In the genomic region with DNA sequence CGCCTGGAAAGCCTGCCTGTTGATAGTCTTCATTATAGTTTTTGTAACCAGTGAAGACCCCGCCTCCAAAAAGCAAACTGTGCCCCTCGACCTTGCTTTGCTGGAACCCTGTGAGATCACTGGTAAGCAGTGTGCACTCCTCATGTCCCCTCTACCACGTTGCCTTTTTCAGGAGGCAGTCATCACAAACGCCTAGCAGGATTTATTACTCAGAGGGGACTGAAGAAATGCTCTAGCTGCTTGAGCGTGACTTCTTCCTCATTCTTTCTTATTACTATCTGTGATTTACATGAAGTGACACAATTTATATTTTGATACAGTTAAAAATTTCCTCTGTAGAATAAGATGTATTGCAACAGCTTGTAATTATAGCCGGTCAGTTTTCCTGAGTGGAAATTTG, we compare ENCODE assay signal across 34 cellular contexts. TPM values are rescaled to one million over a fixed set of nuclear protein-coding genes. Genes with fewer than 3 reads are reported as not detected.
"Had no signal": no experiment of that assay in that cellular context is flagged by ENCODE, and none has a peak within 500 bp of the region (broad histone marks: within the 10 kb centered on the region; RNA-seq: fewer than 3 reads in every experiment).

No MANE protein-coding gene starts in this region.

- H3K4me1 Mint-ChIP-seq: activated CD4-positive, alpha-beta T cell treated with anti-CD3 and anti-CD28 coated beads for 36 hours; activated CD4-positive, alpha-beta T cell treated with anti-CD3 and anti-CD28 coated beads, Interleukin-2, amount 10 ng/mL, durations not matched to agents 24 days and 14 days; activated CD8-positive, alpha-beta memory T cell treated with anti-CD3 and anti-CD28 coated beads, Interleukin-2, amount 10 ng/mL, durations not matched to agents 7 days and 5 days; activated naive CD4-positive, alpha-beta T cell treated with anti-CD3 and anti-CD28 coated beads, Interleukin-2, amount 10 ng/mL, durations not matched to agents 7 days and 5 days; activated naive CD8-positive, alpha-beta T cell treated with anti-CD3 and anti-CD28 coated beads, Interleukin-2, amount 10 ng/mL, durations not matched to agents 7 days and 5 days had no signal

- H3K4me3 ChIP-seq: ascending aorta, breast epithelium, cardiac muscle cell, colonic mucosa, esophagus muscularis mucosa, gastroesophageal sphincter, heart right ventricle had no signal

- H3K4me3 Mint-ChIP-seq: activated CD4-positive, alpha-beta memory T cell treated with anti-CD3 and anti-CD28 coated beads for 36 hours; activated CD4-positive, alpha-beta T cell treated with anti-CD3 and anti-CD28 coated beads for 36 hours; activated CD4-positive, alpha-beta T cell treated with anti-CD3 and anti-CD28 coated beads, Interleukin-2, amount 10 ng/mL, durations not matched to agents 24 days and 14 days; activated CD8-positive, alpha-beta memory T cell treated with anti-CD3 and anti-CD28 coated beads, Interleukin-2, amount 10 ng/mL, durations not matched to agents 7 days and 5 days; activated CD8-positive, alpha-beta T cell treated with anti-CD3 and anti-CD28 coated beads, Interleukin-2, amount 10 ng/mL, durations not matched to agents 7 days and 5 days; activated naive CD4-positive, alpha-beta T cell treated with anti-CD3 and anti-CD28 coated beads, Interleukin-2, amount 10 ng/mL, durations not matched to agents 7 days and 5 days; activated naive CD8-positive, alpha-beta T cell treated with anti-CD3 and anti-CD28 coated beads, Interleukin-2, amount 10 ng/mL, durations not matched to agents 7 days and 5 days; activated T-cell treated with anti-CD3 and anti-CD28 coated beads, Interleukin-2, amount 50 U/mL, for 24 hours; activated T-cell treated with anti-CD3 and anti-CD28 coated beads, Interleukin-2, amount 50 U/mL, for 72 hours; brain; endodermal cell had no signal

- H3K27ac ChIP-seq: ascending aorta, breast epithelium, cardiac muscle cell, colonic mucosa, esophagus muscularis mucosa, foreskin keratinocyte, gastroesophageal sphincter, heart right ventricle had no signal

- H3K4me1 ChIP-seq: ascending aorta, breast epithelium, colonic mucosa, esophagus muscularis mucosa, foreskin keratinocyte, gastroesophageal sphincter had no signal

- H3K36me3 Mint-ChIP-seq: activated CD4-positive, alpha-beta memory T cell treated with anti-CD3 and anti-CD28 coated beads for 36 hours; activated CD8-positive, alpha-beta memory T cell treated with anti-CD3 and anti-CD28 coated beads, Interleukin-2, amount 10 ng/mL, durations not matched to agents 7 days and 5 days; activated naive CD4-positive, alpha-beta T cell treated with anti-CD3 and anti-CD28 coated beads, Interleukin-2, amount 10 ng/mL, durations not matched to agents 7 days and 5 days; activated naive CD4-positive, alpha-beta T cell treated with anti-CD3 and anti-CD28 coated beads, Interleukin-2, amount 50 U/mL, for 72 hours; activated naive CD8-positive, alpha-beta T cell treated with anti-CD3 and anti-CD28 coated beads, Interleukin-2, amount 10 ng/mL, durations not matched to agents 7 days and 5 days; brain had no signal

- H3K36me3 ChIP-seq: ascending aorta, breast epithelium, cardiac muscle cell, colonic mucosa, esophagus muscularis mucosa, gastroesophageal sphincter, heart right ventricle had no signal

- H3K27me3 ChIP-seq: ascending aorta, breast epithelium, cardiac muscle cell, colonic mucosa, foreskin keratinocyte had no signal

- H3K27ac Mint-ChIP-seq: activated CD4-positive, alpha-beta memory T cell treated with anti-CD3 and anti-CD28 coated beads for 36 hours; activated CD4-positive, alpha-beta T cell treated with anti-CD3 and anti-CD28 coated beads for 36 hours; activated CD4-positive, alpha-beta T cell treated with anti-CD3 and anti-CD28 coated beads, Interleukin-2, amount 10 ng/mL, durations not matched to agents 24 days and 14 days; activated CD8-positive, alpha-beta memory T cell treated with anti-CD3 and anti-CD28 coated beads, Interleukin-2, amount 10 ng/mL, durations not matched to agents 7 days and 5 days; activated CD8-positive, alpha-beta T cell treated with anti-CD3 and anti-CD28 coated beads, Interleukin-2, amount 10 ng/mL, durations not matched to agents 7 days and 5 days; activated naive CD4-positive, alpha-beta T cell treated with anti-CD3 and anti-CD28 coated beads, Interleukin-2, amount 10 ng/mL, durations not matched to agents 7 days and 5 days; activated naive CD4-positive, alpha-beta T cell treated with anti-CD3 and anti-CD28 coated beads, Interleukin-2, amount 50 U/mL, for 72 hours; activated naive CD8-positive, alpha-beta T cell treated with anti-CD3 and anti-CD28 coated beads, Interleukin-2, amount 10 ng/mL, durations not matched to agents 7 days and 5 days; activated T-cell treated with anti-CD3 and anti-CD28 coated beads, Interleukin-2, amount 50 U/mL, for 24 hours; activated T-cell treated with anti-CD3 and anti-CD28 coated beads, Interleukin-2, amount 50 U/mL, for 72 hours; brain; endodermal cell had no signal

- H3K9me3 Mint-ChIP-seq: activated CD4-positive, alpha-beta memory T cell treated with anti-CD3 and anti-CD28 coated beads for 36 hours; activated CD4-positive, alpha-beta T cell treated with anti-CD3 and anti-CD28 coated beads, Interleukin-2, amount 10 ng/mL, durations not matched to agents 24 days and 14 days; activated naive CD4-positive, alpha-beta T cell treated with anti-CD3 and anti-CD28 coated beads, Interleukin-2, amount 10 ng/mL, durations not matched to agents 7 days and 5 days; activated naive CD4-positive, alpha-beta T cell treated with anti-CD3 and anti-CD28 coated beads, Interleukin-2, amount 50 U/mL, for 72 hours; activated naive CD8-positive, alpha-beta T cell treated with anti-CD3 and anti-CD28 coated beads, Interleukin-2, amount 10 ng/mL, durations not matched to agents 7 days and 5 days; activated T-cell treated with anti-CD3 and anti-CD28 coated beads, Interleukin-2, amount 50 U/mL, for 24 hours; activated T-cell treated with anti-CD3 and anti-CD28 coated beads, Interleukin-2, amount 50 U/mL, for 72 hours; endodermal cell had no signal

- ATAC-seq: activated CD4-positive, alpha-beta T cell treated with anti-CD3 and anti-CD28 coated beads for 36 hours; activated CD8-positive, alpha-beta memory T cell treated with anti-CD3 and anti-CD28 coated beads, Interleukin-2, amount 10 ng/mL, durations not matched to agents 7 days and 5 days; activated CD8-positive, alpha-beta T cell treated with anti-CD3 and anti-CD28 coated beads, Interleukin-2, amount 10 ng/mL, durations not matched to agents 7 days and 5 days; activated naive CD4-positive, alpha-beta T cell treated with anti-CD3 and anti-CD28 coated beads, Interleukin-2, amount 50 U/mL, for 72 hours; activated T-cell treated with anti-CD3 and anti-CD28 coated beads, Interleukin-2, amount 50 U/mL, for 72 hours; foreskin keratinocyte; gastroesophageal sphincter; heart right ventricle had no signal

- DNase-seq: activated CD4-positive, alpha-beta memory T cell treated with anti-CD3 and anti-CD28 coated beads for 36 hours; activated CD4-positive, alpha-beta T cell treated with anti-CD3 and anti-CD28 coated beads for 36 hours; activated CD4-positive, alpha-beta T cell treated with anti-CD3 and anti-CD28 coated beads, Interleukin-2, amount 10 ng/mL, durations not matched to agents 24 days and 14 days; activated CD4-positive, CD25-positive, alpha-beta regulatory T cell; activated CD4-positive, CD25-positive, alpha-beta regulatory T cell treated with anti-CD3 and anti-CD28 coated beads, Interleukin-2, amount 50 U/mL, for 72 hours; activated CD8-positive, alpha-beta memory T cell treated with anti-CD3 and anti-CD28 coated beads, Interleukin-2, amount 10 ng/mL, durations not matched to agents 7 days and 5 days; activated CD8-positive, alpha-beta memory T cell treated with anti-CD3 and anti-CD28 coated beads, Interleukin-2, amount 50 U/mL, for 4 hours; activated CD8-positive, alpha-beta T cell treated with anti-CD3 and anti-CD28 coated beads, Interleukin-2, amount 10 ng/mL, durations not matched to agents 7 days and 5 days; activated gamma-delta T cell; activated naive CD4-positive, alpha-beta T cell; activated naive CD4-positive, alpha-beta T cell treated with anti-CD3 and anti-CD28 coated beads, Interleukin-2, amount 10 ng/mL, durations not matched to agents 7 days and 5 days; activated naive CD8-positive, alpha-beta T cell treated with anti-CD3 and anti-CD28 coated beads, Interleukin-2, amount 10 ng/mL, durations not matched to agents 7 days and 5 days; activated T-cell treated with anti-CD3 and anti-CD28 coated beads, Interleukin-2, amount 50 U/mL, for 24 hours; activated T-cell treated with anti-CD3 and anti-CD28 coated beads, Interleukin-2, amount 50 U/mL, for 72 hours; central memory CD4-positive, alpha-beta T cell; cerebellar nuclear complex; colonic mucosa; effector memory CD4-positive, alpha-beta T cell; endodermal cell; erythroblast; foreskin keratinocyte; heart right ventricle; T-helper 2 cell had no signal

- H3K9me3 ChIP-seq: ascending aorta, breast epithelium, colonic mucosa, esophagus muscularis mucosa, gastroesophageal sphincter, heart right ventricle had no signal

- H3K27me3 Mint-ChIP-seq: activated CD4-positive, alpha-beta memory T cell treated with anti-CD3 and anti-CD28 coated beads for 36 hours; brain had no signal

RNA-seq across cellular contexts. Expression of a gene that starts 6.5 kb away (rescaled TPM):
- total RNA-seq: activated CD4-positive, alpha-beta memory T cell treated with anti-CD3 and anti-CD28 coated beads for 36 hours; activated CD4-positive, alpha-beta T cell treated with anti-CD3 and anti-CD28 coated beads for 36 hours; activated CD4-positive, alpha-beta T cell treated with anti-CD3 and anti-CD28 coated beads, Interleukin-2, amount 10 ng/mL, durations not matched to agents 24 days and 14 days; activated CD8-positive, alpha-beta memory T cell treated with anti-CD3 and anti-CD28 coated beads for 36 hours; activated CD8-positive, alpha-beta memory T cell treated with anti-CD3 and anti-CD28 coated beads, Interleukin-2, amount 10 ng/mL, durations not matched to agents 7 days and 5 days; activated CD8-positive, alpha-beta T cell treated with anti-CD3 and anti-CD28 coated beads, Interleukin-2, amount 10 ng/mL, durations not matched to agents 7 days and 5 days; activated naive CD4-positive, alpha-beta T cell treated with anti-CD3 and anti-CD28 coated beads, Interleukin-2, amount 50 U/mL, for 72 hours; activated naive CD8-positive, alpha-beta T cell treated with anti-CD3 and anti-CD28 coated beads, Interleukin-2, amount 10 ng/mL, durations not matched to agents 7 days and 5 days; activated T-cell treated with anti-CD3 and anti-CD28 coated beads, Interleukin-2, amount 50 U/mL, for 72 hours; ascending aorta; breast epithelium; cardiac muscle cell; colonic mucosa; dermis microvascular lymphatic vessel endothelial cell; endodermal cell; esophagus muscularis mucosa; foreskin keratinocyte; gastroesophageal sphincter; glomerular endothelial cell; heart right ventricle; T-helper 1 cell treated with Interleukin-12 subunit alpha and Interleukin-12 subunit beta and Interleukin-4 antibody, amounts not matched to agents 30 ng/mL and 1 ng/mL, for 36 hours had no signal

RNA-seq across cellular contexts. Expression of a gene that starts 11.5 kb away (rescaled TPM):
- total RNA-seq: activated CD4-positive, alpha-beta memory T cell treated with anti-CD3 and anti-CD28 coated beads for 36 hours; activated CD4-positive, alpha-beta T cell treated with anti-CD3 and anti-CD28 coated beads for 36 hours; activated CD4-positive, alpha-beta T cell treated with anti-CD3 and anti-CD28 coated beads, Interleukin-2, amount 10 ng/mL, durations not matched to agents 24 days and 14 days; activated CD8-positive, alpha-beta memory T cell treated with anti-CD3 and anti-CD28 coated beads for 36 hours; activated CD8-positive, alpha-beta memory T cell treated with anti-CD3 and anti-CD28 coated beads, Interleukin-2, amount 10 ng/mL, durations not matched to agents 7 days and 5 days; activated CD8-positive, alpha-beta T cell treated with anti-CD3 and anti-CD28 coated beads, Interleukin-2, amount 10 ng/mL, durations not matched to agents 7 days and 5 days; activated naive CD4-positive, alpha-beta T cell treated with anti-CD3 and anti-CD28 coated beads, Interleukin-2, amount 50 U/mL, for 72 hours; activated naive CD8-positive, alpha-beta T cell treated with anti-CD3 and anti-CD28 coated beads, Interleukin-2, amount 10 ng/mL, durations not matched to agents 7 days and 5 days; activated T-cell treated with anti-CD3 and anti-CD28 coated beads, Interleukin-2, amount 50 U/mL, for 72 hours; ascending aorta; breast epithelium; cardiac muscle cell; colonic mucosa; dermis microvascular lymphatic vessel endothelial cell; endodermal cell; esophagus muscularis mucosa; foreskin keratinocyte; gastroesophageal sphincter; heart right ventricle; T-helper 1 cell treated with Interleukin-12 subunit alpha and Interleukin-12 subunit beta and Interleukin-4 antibody, amounts not matched to agents 30 ng/mL and 1 ng/mL, for 36 hours had no signal

RNA-seq across cellular contexts. Expression of a gene that starts 14.5 kb away (rescaled TPM):
- total RNA-seq: activated CD4-positive, alpha-beta memory T cell treated with anti-CD3 and anti-CD28 coated beads for 36 hours; activated CD4-positive, alpha-beta T cell treated with anti-CD3 and anti-CD28 coated beads for 36 hours; activated CD4-positive, alpha-beta T cell treated with anti-CD3 and anti-CD28 coated beads, Interleukin-2, amount 10 ng/mL, durations not matched to agents 24 days and 14 days; activated CD8-positive, alpha-beta memory T cell treated with anti-CD3 and anti-CD28 coated beads for 36 hours; activated CD8-positive, alpha-beta memory T cell treated with anti-CD3 and anti-CD28 coated beads, Interleukin-2, amount 10 ng/mL, durations not matched to agents 7 days and 5 days; activated CD8-positive, alpha-beta T cell treated with anti-CD3 and anti-CD28 coated beads, Interleukin-2, amount 10 ng/mL, durations not matched to agents 7 days and 5 days; activated naive CD4-positive, alpha-beta T cell treated with anti-CD3 and anti-CD28 coated beads, Interleukin-2, amount 50 U/mL, for 72 hours; activated naive CD8-positive, alpha-beta T cell treated with anti-CD3 and anti-CD28 coated beads, Interleukin-2, amount 10 ng/mL, durations not matched to agents 7 days and 5 days; activated T-cell treated with anti-CD3 and anti-CD28 coated beads, Interleukin-2, amount 50 U/mL, for 72 hours; ascending aorta; breast epithelium; cardiac muscle cell; colonic mucosa; dermis microvascular lymphatic vessel endothelial cell; endodermal cell; esophagus muscularis mucosa; foreskin keratinocyte; gastroesophageal sphincter; glomerular endothelial cell; heart right ventricle; T-helper 1 cell treated with Interleukin-12 subunit alpha and Interleukin-12 subunit beta and Interleukin-4 antibody, amounts not matched to agents 30 ng/mL and 1 ng/mL, for 36 hours had no signal

RNA-seq across cellular contexts. Expression of a gene that starts 15.8 kb away (rescaled TPM):
- total RNA-seq: activated CD4-positive, alpha-beta memory T cell treated with anti-CD3 and anti-CD28 coated beads for 36 hours; activated CD4-positive, alpha-beta T cell treated with anti-CD3 and anti-CD28 coated beads for 36 hours; activated CD4-positive, alpha-beta T cell treated with anti-CD3 and anti-CD28 coated beads, Interleukin-2, amount 10 ng/mL, durations not matched to agents 24 days and 14 days; activated CD8-positive, alpha-beta memory T cell treated with anti-CD3 and anti-CD28 coated beads for 36 hours; activated CD8-positive, alpha-beta memory T cell treated with anti-CD3 and anti-CD28 coated beads, Interleukin-2, amount 10 ng/mL, durations not matched to agents 7 days and 5 days; activated CD8-positive, alpha-beta T cell treated with anti-CD3 and anti-CD28 coated beads, Interleukin-2, amount 10 ng/mL, durations not matched to agents 7 days and 5 days; activated naive CD4-positive, alpha-beta T cell treated with anti-CD3 and anti-CD28 coated beads, Interleukin-2, amount 50 U/mL, for 72 hours; activated naive CD8-positive, alpha-beta T cell treated with anti-CD3 and anti-CD28 coated beads, Interleukin-2, amount 10 ng/mL, durations not matched to agents 7 days and 5 days; activated T-cell treated with anti-CD3 and anti-CD28 coated beads, Interleukin-2, amount 50 U/mL, for 72 hours; ascending aorta; breast epithelium; cardiac muscle cell; colonic mucosa; dermis microvascular lymphatic vessel endothelial cell; endodermal cell; esophagus muscularis mucosa; foreskin keratinocyte; gastroesophageal sphincter; glomerular endothelial cell; heart right ventricle; T-helper 1 cell treated with Interleukin-12 subunit alpha and Interleukin-12 subunit beta and Interleukin-4 antibody, amounts not matched to agents 30 ng/mL and 1 ng/mL, for 36 hours had no signal

RNA-seq across cellular contexts. Expression of a gene that starts 19.2 kb away (rescaled TPM):
- total RNA-seq: activated CD4-positive, alpha-beta memory T cell treated with anti-CD3 and anti-CD28 coated beads for 36 hours; activated CD4-positive, alpha-beta T cell treated with anti-CD3 and anti-CD28 coated beads for 36 hours; activated CD4-positive, alpha-beta T cell treated with anti-CD3 and anti-CD28 coated beads, Interleukin-2, amount 10 ng/mL, durations not matched to agents 24 days and 14 days; activated CD8-positive, alpha-beta memory T cell treated with anti-CD3 and anti-CD28 coated beads for 36 hours; activated CD8-positive, alpha-beta memory T cell treated with anti-CD3 and anti-CD28 coated beads, Interleukin-2, amount 10 ng/mL, durations not matched to agents 7 days and 5 days; activated CD8-positive, alpha-beta T cell treated with anti-CD3 and anti-CD28 coated beads, Interleukin-2, amount 10 ng/mL, durations not matched to agents 7 days and 5 days; activated naive CD4-positive, alpha-beta T cell treated with anti-CD3 and anti-CD28 coated beads, Interleukin-2, amount 50 U/mL, for 72 hours; activated naive CD8-positive, alpha-beta T cell treated with anti-CD3 and anti-CD28 coated beads, Interleukin-2, amount 10 ng/mL, durations not matched to agents 7 days and 5 days; activated T-cell treated with anti-CD3 and anti-CD28 coated beads, Interleukin-2, amount 50 U/mL, for 72 hours; ascending aorta; breast epithelium; cardiac muscle cell; colonic mucosa; dermis microvascular lymphatic vessel endothelial cell; endodermal cell; esophagus muscularis mucosa; foreskin keratinocyte; gastroesophageal sphincter; glomerular endothelial cell; heart right ventricle; T-helper 1 cell treated with Interleukin-12 subunit alpha and Interleukin-12 subunit beta and Interleukin-4 antibody, amounts not matched to agents 30 ng/mL and 1 ng/mL, for 36 hours had no signal
